Comparison of ENCODE assay signal across 8 cellular contexts in the genomic region with DNA sequence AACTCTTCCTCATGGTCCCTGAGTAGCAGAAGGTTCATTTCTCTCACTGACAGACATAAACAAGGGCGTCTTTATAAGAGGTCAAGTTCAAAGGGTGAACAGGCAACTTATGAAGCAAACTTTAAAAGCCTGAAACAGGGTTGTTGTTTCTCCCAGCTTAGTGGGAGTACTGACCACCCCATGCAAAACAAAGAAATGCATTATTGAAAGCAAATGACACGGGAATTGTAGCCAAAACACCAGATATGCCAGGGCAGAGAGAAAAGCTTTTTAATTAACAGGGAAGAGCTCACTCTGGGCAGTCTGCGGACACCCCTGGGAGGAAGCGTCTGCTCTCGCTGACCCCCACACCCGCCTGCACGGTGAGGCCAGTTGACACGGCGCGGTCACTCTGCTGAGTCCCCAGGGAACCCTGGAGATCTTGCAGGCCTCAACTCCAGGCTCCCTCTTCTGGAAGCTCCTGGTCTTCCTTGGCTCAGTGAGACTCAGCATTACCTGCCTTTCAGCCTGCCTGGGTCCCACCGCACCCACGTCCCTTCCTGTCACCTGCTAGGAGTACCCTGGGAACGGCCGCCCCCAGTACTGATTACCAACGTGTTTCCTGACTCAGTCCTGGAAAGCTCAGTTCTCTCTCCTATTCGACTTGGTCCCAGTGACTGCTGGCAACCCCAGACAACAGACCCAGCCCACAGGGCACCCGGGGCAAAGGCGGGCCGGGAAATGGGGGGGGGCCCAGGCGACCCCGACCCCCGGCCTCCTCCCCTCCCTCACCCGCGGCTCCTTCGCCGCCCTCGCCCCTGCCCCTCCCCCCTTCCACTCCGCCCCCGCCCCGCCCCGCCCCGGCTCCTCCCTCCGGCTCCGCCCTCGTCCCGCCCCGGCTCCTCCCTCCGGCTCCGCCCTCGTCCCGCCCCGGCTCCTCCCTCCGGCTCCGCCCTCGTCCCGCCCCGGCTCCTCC. TPM values are rescaled to one million over a fixed set of nuclear protein-coding genes. Genes with fewer than 3 reads are reported as not detected.
DNase-seq lines count a peak whose midpoint lies in the region; ATAC-seq and TF ChIP-seq lines count a peak whose summit lies in the region.

No MANE protein-coding gene starts in this region.

- TF ChIP-seq EP300 in Ishikawa (IDR thresholded peaks at IDR 0.05; ENCODE audit: borderline replicate concordance) = no peak

- peak overlapping the region in 16 of 21 experiments; percentile 21 to 78 (median 58) for H3K27ac ChIP-seq in skin epidermis

- ATAC-seq in GM19023 (IDR thresholded peaks at IDR 0.05; ENCODE audit: unreplicated experiment) (no peak), HG03354 (IDR thresholded peaks at IDR 0.05; ENCODE audit: poor library complexity, severe bottlenecking, unreplicated experiment) (no peak)

- peak; percentile 70 for DNase-seq in DMS53 (lab: John Stamatoyannopoulos, UW)
- peak; percentile 90 for DNase-seq in SK-MEL-5 (ENCODE audit: low read depth, low spot score)
- DNase-seq in choroid plexus epithelial cell (ENCODE audit: low read depth) = peak; percentile 59
- peak; percentile 45 for DNase-seq in iris pigment epithelial cell (ENCODE audit: low read depth)

- in situ Hi-C loops in SK-MEL-5 (cut with HindIII; ENCODE audit: low pct_unique_long_range_greater_than_20kb, low sequenced_read_pairs) = no loop called here

- TF ChIP-seq RAD21 in Ishikawa (IDR thresholded peaks at IDR 0.05; ENCODE audit: low read depth) = peak; percentile 34; the same call in 1 of the 2 replicates

- H3K4me3 ChIP-seq in choroid plexus epithelial cell (ENCODE audit: low read depth, low read length) (peak overlapping the region; percentile 58), skin epidermis (peak overlapping the region; percentile 0 to 77 (median 20))

- peak; percentile 61 for TF ChIP-seq CTCF in choroid plexus epithelial cell (conservative IDR thresholded peaks at IDR 0.05; ENCODE audit: low read depth, low read length)

TF ChIP-seq in Ishikawa, 13 proteins besides CTCF, POLR2A, EP300 and RAD21:
- TF ChIP-seq, protein P1, sequence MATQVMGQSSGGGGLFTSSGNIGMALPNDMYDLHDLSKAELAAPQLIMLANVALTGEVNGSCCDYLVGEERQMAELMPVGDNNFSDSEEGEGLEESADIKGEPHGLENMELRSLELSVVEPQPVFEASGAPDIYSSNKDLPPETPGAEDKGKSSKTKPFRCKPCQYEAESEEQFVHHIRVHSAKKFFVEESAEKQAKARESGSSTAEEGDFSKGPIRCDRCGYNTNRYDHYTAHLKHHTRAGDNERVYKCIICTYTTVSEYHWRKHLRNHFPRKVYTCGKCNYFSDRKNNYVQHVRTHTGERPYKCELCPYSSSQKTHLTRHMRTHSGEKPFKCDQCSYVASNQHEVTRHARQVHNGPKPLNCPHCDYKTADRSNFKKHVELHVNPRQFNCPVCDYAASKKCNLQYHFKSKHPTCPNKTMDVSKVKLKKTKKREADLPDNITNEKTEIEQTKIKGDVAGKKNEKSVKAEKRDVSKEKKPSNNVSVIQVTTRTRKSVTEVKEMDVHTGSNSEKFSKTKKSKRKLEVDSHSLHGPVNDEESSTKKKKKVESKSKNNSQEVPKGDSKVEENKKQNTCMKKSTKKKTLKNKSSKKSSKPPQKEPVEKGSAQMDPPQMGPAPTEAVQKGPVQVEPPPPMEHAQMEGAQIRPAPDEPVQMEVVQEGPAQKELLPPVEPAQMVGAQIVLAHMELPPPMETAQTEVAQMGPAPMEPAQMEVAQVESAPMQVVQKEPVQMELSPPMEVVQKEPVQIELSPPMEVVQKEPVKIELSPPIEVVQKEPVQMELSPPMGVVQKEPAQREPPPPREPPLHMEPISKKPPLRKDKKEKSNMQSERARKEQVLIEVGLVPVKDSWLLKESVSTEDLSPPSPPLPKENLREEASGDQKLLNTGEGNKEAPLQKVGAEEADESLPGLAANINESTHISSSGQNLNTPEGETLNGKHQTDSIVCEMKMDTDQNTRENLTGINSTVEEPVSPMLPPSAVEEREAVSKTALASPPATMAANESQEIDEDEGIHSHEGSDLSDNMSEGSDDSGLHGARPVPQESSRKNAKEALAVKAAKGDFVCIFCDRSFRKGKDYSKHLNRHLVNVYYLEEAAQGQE (IDR thresholded peaks at IDR 0.05; ENCODE audit: low read depth) = no peak
- TF ChIP-seq CEBPB (IDR thresholded peaks at IDR 0.05) (no peak), TAF1 (IDR thresholded peaks at IDR 0.05; ENCODE audit: low read depth) (no peak), ZBTB7A (IDR thresholded peaks at IDR 0.05; ENCODE audit: low read depth) (peak; percentile 95), FOXM1 (IDR thresholded peaks at IDR 0.05; ENCODE audit: borderline replicate concordance, low read depth) (no peak), NFIC (IDR thresholded peaks at IDR 0.05) (no peak)
- TF ChIP-seq, protein P2, sequence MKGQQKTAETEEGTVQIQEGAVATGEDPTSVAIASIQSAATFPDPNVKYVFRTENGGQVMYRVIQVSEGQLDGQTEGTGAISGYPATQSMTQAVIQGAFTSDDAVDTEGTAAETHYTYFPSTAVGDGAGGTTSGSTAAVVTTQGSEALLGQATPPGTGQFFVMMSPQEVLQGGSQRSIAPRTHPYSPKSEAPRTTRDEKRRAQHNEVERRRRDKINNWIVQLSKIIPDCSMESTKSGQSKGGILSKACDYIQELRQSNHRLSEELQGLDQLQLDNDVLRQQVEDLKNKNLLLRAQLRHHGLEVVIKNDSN (IDR thresholded peaks at IDR 0.05) = no peak

RNA-seq across cellular contexts. Expression of a gene that starts 1.0 kb away (rescaled TPM):
- total RNA-seq in SK-MEL-5 (2014; rRNA removed; shearing (Covaris generic)) = 5.0 and 11.0 TPM in 2 replicates
- polyA plus RNA-seq in SK-MEL-5 (2015; cell fraction: cytosol; rRNA removed) = 10.8 and 11.8 TPM in 2 replicates
- 29.8 and 35.6 TPM in 2 replicates for polyA plus RNA-seq in SK-MEL-5 (2015; cell fraction: nucleus; rRNA removed)

RNA-seq across cellular contexts. Expression of a gene that starts 15.2 kb away (rescaled TPM):
- 0.21 and 0.37 TPM in 2 replicates for total RNA-seq in SK-MEL-5 (2014; rRNA removed; shearing (Covaris generic))
- polyA plus RNA-seq in SK-MEL-5 (2015; cell fraction: cytosol; rRNA removed) = 0.56 and 0.65 TPM in 2 replicates
- polyA plus RNA-seq in SK-MEL-5 (2015; cell fraction: nucleus; rRNA removed) = not detected in 2 replicates

RNA-seq across cellular contexts. Expression of a gene that starts 38.4 kb away (rescaled TPM):
- 81.4 and 82.0 TPM in 2 replicates for total RNA-seq in SK-MEL-5 (2014; rRNA removed; shearing (Covaris generic))
- 72.8 and 79.6 TPM in 2 replicates for polyA plus RNA-seq in SK-MEL-5 (2015; cell fraction: cytosol; rRNA removed)
- 140 and 149 TPM in 2 replicates for polyA plus RNA-seq in SK-MEL-5 (2015; cell fraction: nucleus; rRNA removed)

RNA-seq across cellular contexts. Expression of a gene that starts 52.5 kb away (rescaled TPM):
- total RNA-seq in SK-MEL-5 (2014; rRNA removed; shearing (Covaris generic)) = not detected in 2 replicates
- polyA plus RNA-seq in SK-MEL-5 (2015; cell fraction: cytosol; rRNA removed) = not detected in 2 replicates
- polyA plus RNA-seq in SK-MEL-5 (2015; cell fraction: nucleus; rRNA removed) = not detected in 2 replicates
